Comparison of ENCODE assay signal across 1 cellular context in genomic region chr11:72414629-72415220, GRCh38.
TF ChIP-seq lines count a peak whose summit lies in the region.

No MANE protein-coding gene starts in this region.

TF ChIP-seq in HEK293, 187 proteins besides CTCF, POLR2A, EP300 and RAD21 (continued from another document):
- TF ChIP-seq ZNF518A (tag by site-specific recombination; conservative IDR thresholded peaks at IDR 0.05; ENCODE audit: low read depth) = 0 out of 2 replicates have a peak, but pooled peaks have one; percentile 8
- peak; percentile 49; the same call in 1 of the 2 replicates for TF ChIP-seq ZBTB21 (tag by site-specific recombination; IDR thresholded peaks at IDR 0.05)
- TF ChIP-seq ZNF335 (tag by site-specific recombination; conservative IDR thresholded peaks at IDR 0.05) = peak; percentile 59
- peak; percentile 41; the same call in 1 of the 2 replicates for TF ChIP-seq TSHZ1 (tag by site-specific recombination; IDR thresholded peaks at IDR 0.05; ENCODE audit: borderline replicate concordance)
- peak; percentile 53; the same call in 1 of the 2 replicates for TF ChIP-seq SCRT2 (tag by site-specific recombination; IDR thresholded peaks at IDR 0.05)
- 0 out of 2 replicates have a peak, but pooled peaks have one; percentile 6 for TF ChIP-seq ZNF449 (tag by site-specific recombination; IDR thresholded peaks at IDR 0.05)
- peak; percentile 90 for TF ChIP-seq OSR2 (tag by site-specific recombination; IDR thresholded peaks at IDR 0.05)
- TF ChIP-seq SP7 (tag by site-specific recombination; IDR thresholded peaks at IDR 0.05) = 0 out of 2 replicates have a peak, but pooled peaks have one; percentile 40
- TF ChIP-seq BCL11B (tag by site-specific recombination; IDR thresholded peaks at IDR 0.05; ENCODE audit: low read depth) = 0 out of 2 replicates have a peak, but pooled peaks have one; percentile 54
- peak; percentile 91 for TF ChIP-seq ZNF629 (tag by site-specific recombination; IDR thresholded peaks at IDR 0.05)
- 0 out of 2 replicates have a peak, but pooled peaks have one; percentile 22 for TF ChIP-seq ZBTB17 (tag by site-specific recombination; IDR thresholded peaks at IDR 0.05)
